Comparison of ENCODE assay signal across 12 cellular contexts in the genomic region with DNA sequence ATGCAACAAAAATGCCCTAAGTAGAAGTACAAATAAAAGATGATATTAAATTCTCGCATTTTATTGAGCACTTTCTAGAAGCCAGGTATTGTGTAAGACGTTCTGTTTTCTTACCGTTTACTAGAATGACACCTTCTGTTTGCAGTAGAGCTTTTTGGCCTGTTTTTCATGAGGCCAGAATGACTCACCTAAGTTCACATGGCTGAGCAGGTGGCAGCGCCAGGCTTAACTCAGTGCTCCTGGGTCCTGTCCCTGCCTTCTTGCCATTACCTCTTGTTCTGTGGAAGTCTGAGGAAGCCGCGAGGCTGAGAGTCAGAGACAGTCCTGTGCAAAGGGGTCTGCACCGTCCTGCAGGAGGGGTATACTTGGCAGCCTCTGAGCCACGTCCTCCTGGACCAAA.
DNase-seq lines count a peak whose midpoint lies in the region; ATAC-seq and TF ChIP-seq lines count a peak whose summit lies in the region.
"Had no signal": no experiment of that assay in that cellular context is flagged by ENCODE, and none has a peak within 500 bp of the region (broad histone marks: within the 10 kb centered on the region; RNA-seq: fewer than 3 reads in every experiment).

No MANE protein-coding gene starts in this region.

- BruUV-seq in mammary epithelial cell (replicated peaks; lab: Mats Ljungman, UMichigan), result no TSS peak

- H3K27me3 ChIP-seq in Karpas-422 (ENCODE audit: low read length), result no peaks in the 10 kb centered on the region
- H3K27me3 ChIP-seq in mammary epithelial cell (ENCODE audit: insufficient read depth, low read length), result no peaks in the 10 kb centered on the region
- no peaks in the 10 kb centered on the region for H3K27me3 ChIP-seq in lung (ENCODE audit: control insufficient read depth, insufficient read depth)

- H2AFZ ChIP-seq in Karpas-422 (ENCODE audit: low read length) (no peak overlapping the region), mammary epithelial cell (ENCODE audit: low read depth, low read length) (no peak overlapping the region)

- H3K4me1 ChIP-seq in Karpas-422 (ENCODE audit: low read length), result peaks cover 64% of the 10 kb centered on the region
- H3K4me1 ChIP-seq in mammary epithelial cell (ENCODE audit: insufficient read depth, low read length), result peaks cover 4% of the 10 kb centered on the region
- peaks cover 7 to 8% of the 10 kb centered on the region in 2 donors for H3K4me1 ChIP-seq in lung (ENCODE audit: control insufficient read depth in 2 of 2, insufficient read depth in 2 of 2, low read length in 2 of 2)

- peak overlapping the region; percentile 93 for H3K27ac ChIP-seq in Karpas-422 (ENCODE audit: low read length)
- no peak overlapping the region for H3K27ac ChIP-seq in mammary epithelial cell (ENCODE audit: insufficient read depth, low read depth, low read length)
- H3K27ac ChIP-seq in lung (ENCODE audit: low read depth in 1 of 2, low read length in 1 of 2), result no peak overlapping the region

- H3K9ac ChIP-seq in Karpas-422 (ENCODE audit: low read length) (peak overlapping the region; percentile 68), mammary epithelial cell (ENCODE audit: insufficient read depth, low read length) (no peak overlapping the region)

- CTCF ChIA-PET in mammary epithelial cell (lab: Charles Lee; ENCODE audit: low non-redundant PET), result no interaction called here

- TF ChIP-seq CTCF in mammary epithelial cell (conservative IDR thresholded peaks at IDR 0.05 in 1 of 2, IDR thresholded peaks at IDR 0.05 in 1 of 2; ENCODE audit: extremely low read depth in 1 of 2, insufficient read depth in 1 of 2, low read depth in 1 of 2, low read length in 2 of 2), result no peak
- no peak for TF ChIP-seq CTCF in lung (IDR thresholded peaks at IDR 0.05; ENCODE audit: control extremely low read depth, extremely low read depth)

- intact Hi-C loops in mammary epithelial cell (cut with micrococcal nuclease), result no loop called here

- dilution Hi-C loops in mammary epithelial cell (cut with HindIII; ENCODE audit: low sequenced_read_pairs), result no loop called here

- no peaks in the 10 kb centered on the region for H3K9me2 ChIP-seq in Karpas-422 (replicated peaks; ENCODE audit: insufficient read depth, low read length)

- peak; percentile 59 for DNase-seq in COLO668 (lab: John Stamatoyannopoulos, UW; ENCODE audit: unreplicated experiment)
- DNase-seq in Karpas-422, result peak; percentile 76
- DNase-seq in mammary epithelial cell, result peak; percentile 64
- no peak for DNase-seq in lung (ENCODE audit: low spot score)
- no peak for DNase-seq in cortex of kidney (lab: John Stamatoyannopoulos, UW)
- no peak for DNase-seq in HK-2 (ENCODE audit: unreplicated experiment)
- no peak for DNase-seq in NCI-H1694 (lab: John Stamatoyannopoulos, UW)
- no peak for DNase-seq in middle frontal gyrus (ENCODE audit: extremely low spot score, low spot score)
- DNase-seq: activated CD4-positive, alpha-beta T cell treated with anti-CD3 and anti-CD28 coated beads, Interleukin-2, amount 50 U/mL, for 48 hours; natural killer cell; NCI-H774 had no signal

- WGBS in mammary epithelial cell (ENCODE audit: low coverage, missing lambda C conversion rate), result 39% methylated on average over 6 of the region's 8 CpGs
- 78 to 87% methylated on average over 8 of the region's 8 CpGs for WGBS in lung, 2 donors

- H3K36me3 ChIP-seq in Karpas-422 (ENCODE audit: insufficient read depth, low read length), result peaks cover 9% of the 10 kb centered on the region; the same call in 1 of the 2 replicates
- no peaks in the 10 kb centered on the region for H3K36me3 ChIP-seq in mammary epithelial cell (ENCODE audit: insufficient read depth, low read length)
- H3K36me3 ChIP-seq in lung (ENCODE audit: control insufficient read depth in 2 of 2, insufficient read depth in 2 of 2, low read length in 2 of 2), result no peaks in the 10 kb centered on the region

- H3K79me2 ChIP-seq in Karpas-422 (ENCODE audit: low read length) (peaks cover 97% of the 10 kb centered on the region), mammary epithelial cell (ENCODE audit: insufficient read depth, low read length) (peaks cover 19% of the 10 kb centered on the region)

- H3K4me2 ChIP-seq in Karpas-422 (ENCODE audit: low read depth, low read length, poor library complexity, severe bottlenecking), result peak overlapping the region; percentile 80
- no peak overlapping the region for H3K4me2 ChIP-seq in mammary epithelial cell (ENCODE audit: insufficient read depth, low read depth, low read length)

- in situ Hi-C loops in mammary epithelial cell (cut with MboI; ENCODE audit: low sequenced_read_pairs in 2 of 2), result no loop called here

- peak; percentile 55 for ATAC-seq in lung (ENCODE audit: insufficient read depth, low FRiP score)
- ATAC-seq: activated naive CD4-positive, alpha-beta T cell treated with anti-CD3 and anti-CD28 coated beads, Interleukin-2, amount 50 U/mL, for 72 hours; natural killer cell had no signal

- H3K4me3 ChIP-seq in Karpas-422 (ENCODE audit: low read length) (peak overlapping the region; percentile 63), mammary epithelial cell (replicated peaks in 1 of 3; ENCODE audit: insufficient read depth in 1 of 3, low read depth in 2 of 3, low read length in 3 of 3) (no peak overlapping the region), lung (no peak overlapping the region)

- H4K20me1 ChIP-seq in Karpas-422 (ENCODE audit: insufficient read depth, low read depth, low read length), result no peaks in the 10 kb centered on the region
- H4K20me1 ChIP-seq in mammary epithelial cell (ENCODE audit: insufficient read depth, low read length), result peaks cover 1% of the 10 kb centered on the region

- H3K9me3 ChIP-seq in Karpas-422 (ENCODE audit: low read length) (no peaks in the 10 kb centered on the region), mammary epithelial cell (replicated peaks; ENCODE audit: insufficient read depth, low read length) (no peaks in the 10 kb centered on the region), lung (ENCODE audit: control insufficient read depth in 2 of 2, insufficient read depth in 1 of 2, low read length in 1 of 2) (no peaks in the 10 kb centered on the region)

Comparison
In these comparisons a context has a peak if more than half of its experiments do, and no peak if none do; other contexts are left out.
1. DNase-seq: peak in COLO668 (single experiment), Karpas-422 (single experiment) and mammary epithelial cell (single experiment); none in lung (single experiment), cortex of kidney (single experiment), HK-2 (single experiment), NCI-H1694 (single experiment) and middle frontal gyrus (single experiment).